8 cellular contexts compared by ENCODE assay signal in the genomic region with DNA sequence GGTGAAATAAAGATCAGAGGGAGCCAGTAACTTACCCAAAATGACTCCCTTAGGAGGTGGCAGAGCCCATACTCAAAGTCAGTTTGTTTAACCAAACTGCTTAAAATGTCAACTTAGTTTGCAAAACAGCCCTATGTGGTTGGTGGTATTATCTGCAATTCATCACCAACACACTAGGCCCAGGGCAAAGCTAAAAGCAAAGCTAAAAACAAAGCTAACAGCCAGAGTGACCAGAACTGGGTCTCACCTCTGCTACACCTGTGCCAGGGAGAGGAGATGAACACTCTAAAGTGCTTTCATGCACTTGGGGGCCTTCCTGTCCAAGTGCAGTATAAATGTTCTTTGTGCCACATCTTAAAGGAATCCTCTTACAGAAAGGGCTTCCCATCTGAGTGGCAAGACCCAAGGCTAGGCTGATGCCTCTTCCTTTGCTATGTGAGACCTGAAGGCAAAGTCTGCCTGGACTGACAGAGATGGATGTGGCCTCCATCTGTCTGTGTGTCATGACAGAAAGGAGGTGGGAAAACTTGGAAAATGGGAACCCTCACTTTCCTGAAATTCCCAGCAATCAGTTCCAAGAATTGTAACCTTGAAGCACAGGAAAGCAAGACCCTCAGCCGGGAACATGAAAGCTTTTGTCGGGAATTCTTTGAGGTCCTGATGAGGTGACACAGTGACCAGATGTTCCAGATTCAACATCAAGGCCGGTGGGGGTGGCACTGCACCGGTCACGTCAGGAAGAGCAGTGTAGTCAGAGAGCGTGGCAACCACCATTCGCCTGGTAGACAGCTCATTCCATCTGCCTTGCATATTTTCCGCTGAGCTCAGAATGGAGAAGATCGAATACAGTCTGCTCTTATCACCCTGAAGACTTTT.
DNase-seq lines count a peak whose midpoint lies in the region; ATAC-seq and TF ChIP-seq lines count a peak whose summit lies in the region.
"Not testable (repeated sequence)": the region's sequence is repeated elsewhere in the genome, so short reads cannot be mapped to it uniquely, and the experiment has no call there.

No MANE protein-coding gene starts in this region.

- not testable (repeated sequence) for H2BK120ac ChIP-seq in IMR-90 (ENCODE audit: low read depth, low read length); trophoblast cell (ENCODE audit: insufficient read depth, low read length, poor library complexity)

- H4K20me1 ChIP-seq in IMR-90 (ENCODE audit: insufficient read depth, low read length): peaks cover 20% of the 10 kb centered on the region; the same call in 1 of the 2 replicates

- H2AK9ac ChIP-seq in IMR-90 (replicated peaks; ENCODE audit: low read depth, low read length, poor library complexity): not testable (repeated sequence)

- H4K5ac ChIP-seq in IMR-90 (ENCODE audit: low read depth, low read length): not testable (repeated sequence)

- not testable (repeated sequence) for H2AK5ac ChIP-seq in IMR-90 (ENCODE audit: low read depth, low read length); trophoblast cell (ENCODE audit: low read length)

- H3K36me3 Mint-ChIP-seq in CD4-positive, CD25-positive, alpha-beta regulatory T cell; activated CD4-positive, alpha-beta memory T cell treated with anti-CD3 and anti-CD28 coated beads for 36 hours; mesothelial cell of epicardium; type B pancreatic cell: not testable (repeated sequence)

- H3K9ac ChIP-seq in IMR-90 (ENCODE audit: low read depth, low read length); trophoblast cell (ENCODE audit: low read length): not testable (repeated sequence)

- not testable (repeated sequence) for H3K79me2 ChIP-seq in trophoblast cell (ENCODE audit: control insufficient read depth, insufficient read depth, low read length, poor library complexity)

- not testable (repeated sequence) for H4K12ac ChIP-seq in trophoblast cell (ENCODE audit: low read depth, low read length)

- H3K27me3 ChIP-seq in CD4-positive, CD25-positive, alpha-beta regulatory T cell (ENCODE audit: control insufficient read depth, insufficient read depth, low read length); IMR-90 (ENCODE audit: control insufficient read depth, insufficient read depth, low read length); trophoblast cell (ENCODE audit: insufficient read depth, low read length): not testable (repeated sequence)

- not testable (repeated sequence) for H3K23ac ChIP-seq in IMR-90 (ENCODE audit: low read depth, low read length); trophoblast cell (ENCODE audit: low read length)

- peak overlapping the region; percentile 62 to 88 (median 80) for H3K27ac Mint-ChIP-seq in CD4-positive, CD25-positive, alpha-beta regulatory T cell
- H3K27ac Mint-ChIP-seq in activated CD4-positive, alpha-beta memory T cell treated with anti-CD3 and anti-CD28 coated beads for 36 hours: peak overlapping the region; percentile 13
- not testable (repeated sequence) for H3K27ac Mint-ChIP-seq in mesothelial cell of epicardium, type B pancreatic cell

- H3K9me3 Mint-ChIP-seq in CD4-positive, CD25-positive, alpha-beta regulatory T cell; activated CD4-positive, alpha-beta memory T cell treated with anti-CD3 and anti-CD28 coated beads for 36 hours; mesothelial cell of epicardium; type B pancreatic cell: not testable (repeated sequence)

- CTCF ChIA-PET in IMR-90 (lab: Yijun Ruan, JAX); activated CD4-positive, alpha-beta memory T cell treated with anti-CD3 and anti-CD28 coated beads for 36 hours (lab: Charles Lee): not testable (repeated sequence)

- not testable (repeated sequence) for H3K36me3 ChIP-seq in CD4-positive, CD25-positive, alpha-beta regulatory T cell (ENCODE audit: control insufficient read depth, insufficient read depth, low read length); IMR-90 (ENCODE audit: control insufficient read depth, insufficient read depth, low read length); trophoblast cell (ENCODE audit: control insufficient read depth in 1 of 2, insufficient read depth in 2 of 2, low read length in 2 of 2)

- dilution Hi-C loops in IMR-90 (cut with HindIII; ENCODE audit: low sequenced_read_pairs, unreplicated experiment): not testable (repeated sequence)

- not testable (repeated sequence) for TF ChIP-seq RAD21 in IMR-90 (IDR thresholded peaks at IDR 0.05; ENCODE audit: low read length)

- WGBS in IMR-90 (ENCODE audit: extremely low coverage in 2 of 2, insufficient read length in 1 of 2), 2 experiments: no CpG with 5 or more reads among the region's 9 CpGs
- no CpG with 5 or more reads among the region's 9 CpGs for WGBS in trophoblast cell (ENCODE audit: extremely low coverage, insufficient coverage, insufficient read length)

- not testable (repeated sequence) for TF ChIP-seq POLR2A in IMR-90 (IDR thresholded peaks at IDR 0.05; ENCODE audit: low read depth, low read length)

- H2BK15ac ChIP-seq in IMR-90 (ENCODE audit: low read depth, low read length): not testable (repeated sequence)

- not testable (repeated sequence) for H3K27me3 Mint-ChIP-seq in CD4-positive, CD25-positive, alpha-beta regulatory T cell; activated CD4-positive, alpha-beta memory T cell treated with anti-CD3 and anti-CD28 coated beads for 36 hours; mesothelial cell of epicardium (ENCODE audit: low read depth); type B pancreatic cell

- not testable (repeated sequence) for H2BK20ac ChIP-seq in IMR-90 (ENCODE audit: low read depth, low read length)

- not testable (repeated sequence) for H3K27ac ChIP-seq in CD4-positive, CD25-positive, alpha-beta regulatory T cell (ENCODE audit: insufficient read depth, low read length, poor library complexity, severe bottlenecking); IMR-90 (ENCODE audit: insufficient read depth, low read length); trophoblast cell (ENCODE audit: low read depth, low read length)

- not testable (repeated sequence) for H3K79me1 ChIP-seq in IMR-90 (ENCODE audit: low read depth in 1 of 2, low read length in 2 of 2); trophoblast cell (ENCODE audit: low read length)

- POLR2A ChIA-PET in IMR-90 (lab: Charles Lee; ENCODE audit: unreplicated experiment); activated CD4-positive, alpha-beta memory T cell treated with anti-CD3 and anti-CD28 coated beads for 36 hours (lab: Charles Lee): not testable (repeated sequence)

- H2AFZ ChIP-seq in IMR-90 (replicated peaks; ENCODE audit: low read length, poor library complexity); trophoblast cell (ENCODE audit: insufficient read depth, low read length, poor library complexity): not testable (repeated sequence)

- intact Hi-C loops in IMR-90 (cut with micrococcal nuclease); activated CD4-positive, alpha-beta memory T cell treated with anti-CD3 and anti-CD28 coated beads for 36 hours (cut with micrococcal nuclease): not testable (repeated sequence)

- H3K4me3 ChIP-seq in CD4-positive, CD25-positive, alpha-beta regulatory T cell (ENCODE audit: low read depth, low read length); IMR-90 (ENCODE audit: insufficient read depth, low read depth, low read length); astrocyte of the spinal cord (ENCODE audit: low read depth, low read length); fibroblast of villous mesenchyme (ENCODE audit: low read depth, low read length); trophoblast cell (ENCODE audit: low read depth, low read length): not testable (repeated sequence)

- not testable (repeated sequence) for H3K4me2 ChIP-seq in IMR-90 (ENCODE audit: low read depth, low read length); trophoblast cell (ENCODE audit: low read length)

- ATAC-seq in CD4-positive, CD25-positive, alpha-beta regulatory T cell (ENCODE audit: low read depth in 2 of 2): peak in 1 of 2 donors; percentile 9
- ATAC-seq in IMR-90 (ENCODE audit: low read depth): peak; percentile 24

- not testable (repeated sequence) for TF ChIP-seq CTCF in IMR-90 (conservative IDR thresholded peaks at IDR 0.05; ENCODE audit: low read depth, low read length); astrocyte of the spinal cord (IDR thresholded peaks at IDR 0.05; ENCODE audit: low read depth, low read length); fibroblast of villous mesenchyme (IDR thresholded peaks at IDR 0.05; ENCODE audit: insufficient read depth, low read depth, low read length); mesothelial cell of epicardium (IDR thresholded peaks at IDR 0.05; ENCODE audit: unreplicated experiment); type B pancreatic cell (conservative IDR thresholded peaks at IDR 0.05)

- not testable (repeated sequence) for H3K18ac ChIP-seq in IMR-90 (ENCODE audit: low read depth, low read length); trophoblast cell (ENCODE audit: low read length)

- H3K4ac ChIP-seq in IMR-90 (ENCODE audit: low read depth, low read length); trophoblast cell (ENCODE audit: low read depth, low read length): not testable (repeated sequence)

- H3K4me3 Mint-ChIP-seq in CD4-positive, CD25-positive, alpha-beta regulatory T cell: peak overlapping the region in 2 of 4 donors; percentile 7 to 22
- H3K4me3 Mint-ChIP-seq in activated CD4-positive, alpha-beta memory T cell treated with anti-CD3 and anti-CD28 coated beads for 36 hours: not testable (repeated sequence)
- H3K4me3 Mint-ChIP-seq in mesothelial cell of epicardium (peak overlapping the region; percentile 33), type B pancreatic cell (peak overlapping the region; percentile 6)

- H2BK12ac ChIP-seq in trophoblast cell (ENCODE audit: low read length): not testable (repeated sequence)

- H4K91ac ChIP-seq in IMR-90 (ENCODE audit: insufficient read depth, low read depth, low read length); trophoblast cell (ENCODE audit: low read depth, low read length): not testable (repeated sequence)

- not testable (repeated sequence) for H3K56ac ChIP-seq in IMR-90 (ENCODE audit: extremely low read depth, insufficient read depth, low read length)

- not testable (repeated sequence) for BruUV-seq in IMR-90 (replicated peaks; lab: Mats Ljungman, UMichigan)

- peaks cover 0 to 22% (median 6%) of the 10 kb centered on the region in 4 donors for H3K4me1 Mint-ChIP-seq in CD4-positive, CD25-positive, alpha-beta regulatory T cell
- peaks cover 24% of the 10 kb centered on the region for H3K4me1 Mint-ChIP-seq in activated CD4-positive, alpha-beta memory T cell treated with anti-CD3 and anti-CD28 coated beads for 36 hours (ENCODE audit: low read depth)
- peaks cover 27% of the 10 kb centered on the region for H3K4me1 Mint-ChIP-seq in mesothelial cell of epicardium
- H3K4me1 Mint-ChIP-seq in type B pancreatic cell (ENCODE audit: unreplicated experiment): peaks cover 13% of the 10 kb centered on the region

- not testable (repeated sequence) for H2BK5ac ChIP-seq in IMR-90 (ENCODE audit: low read depth, low read length, poor library complexity, severe bottlenecking); trophoblast cell (ENCODE audit: low read depth, low read length, poor library complexity)

- H3K9me3 ChIP-seq in CD4-positive, CD25-positive, alpha-beta regulatory T cell (ENCODE audit: control insufficient read depth in 2 of 2, low read length in 2 of 2); IMR-90 (ENCODE audit: control insufficient read depth, insufficient read depth, low read length); trophoblast cell (ENCODE audit: insufficient read depth, low read depth, low read length): not testable (repeated sequence)

- peak in 1 of 3 donors; percentile 32 for DNase-seq in CD4-positive, CD25-positive, alpha-beta regulatory T cell
- DNase-seq in IMR-90: peak; percentile 24
- not testable (repeated sequence) for DNase-seq in activated CD4-positive, alpha-beta memory T cell treated with anti-CD3 and anti-CD28 coated beads for 36 hours; mesothelial cell of epicardium (ENCODE audit: low spot score in 2 of 2, unreplicated experiment in 2 of 2); type B pancreatic cell (ENCODE audit: extremely low spot score, unreplicated experiment)
- peak; percentile 16 for DNase-seq in astrocyte of the spinal cord (ENCODE audit: low read depth, low spot score)
- DNase-seq in fibroblast of villous mesenchyme (ENCODE audit: low read depth): peak; percentile 24
- peak; percentile 3 to 5 for DNase-seq in trophoblast cell

- H4K8ac ChIP-seq in IMR-90 (ENCODE audit: low read depth in 2 of 2, low read length in 2 of 2); trophoblast cell (ENCODE audit: low read depth, low read length): not testable (repeated sequence)

- not testable (repeated sequence) for H3K9me1 ChIP-seq in IMR-90 (ENCODE audit: insufficient read depth, low read length)

- H3K14ac ChIP-seq in IMR-90 (replicated peaks; ENCODE audit: low read depth, low read length); trophoblast cell (ENCODE audit: low read length): not testable (repeated sequence)

- not testable (repeated sequence) for H3K4me1 ChIP-seq in CD4-positive, CD25-positive, alpha-beta regulatory T cell (ENCODE audit: control insufficient read depth, insufficient read depth, low read length, poor library complexity, severe bottlenecking); IMR-90 (ENCODE audit: control insufficient read depth, insufficient read depth, low read length); trophoblast cell (ENCODE audit: control insufficient read depth in 1 of 2, insufficient read depth in 2 of 2, low read length in 2 of 2)

- in situ Hi-C loops in IMR-90 (cut with MboI; ENCODE audit: low sequenced_read_pairs); astrocyte of the spinal cord (cut with HindIII; ENCODE audit: low sequenced_read_pairs): not testable (repeated sequence)
